ENCODE assay signal across 30 cellular contexts in genomic region chr12:130709151-130710000, GRCh38. TPM values are rescaled to one million over a fixed set of nuclear protein-coding genes. Genes with fewer than 3 reads are reported as not detected.
"Had no signal": no experiment of that assay in that cellular context is flagged by ENCODE, and none has a peak within 500 bp of the region (broad histone marks: within the 10 kb centered on the region; RNA-seq: fewer than 3 reads in every experiment).

No MANE protein-coding gene starts in this region.

- H3K27ac Mint-ChIP-seq: activated CD4-positive, alpha-beta memory T cell treated with anti-CD3 and anti-CD28 coated beads, Interleukin-2, amount 10 ng/mL, durations not matched to agents 7 days and 5 days; activated CD4-positive, alpha-beta T cell treated with anti-CD3 and anti-CD28 coated beads, Interleukin-2, amount 10 ng/mL, durations not matched to agents 7 days and 5 days; activated naive CD8-positive, alpha-beta T cell; activated T-helper 2 cell treated with anti-CD3 and anti-CD28 coated beads, Interferon-gamma antibody, Interleukin-2, Interleukin-4, amounts not matched to agents 10 μg/mL and 5 μg/mL and 100 μg/mL, durations not matched to agents 14 hours and 24 hours and 36 hours; natural killer cell; neural progenitor cell; WTC11 had no signal

- H3K9ac ChIP-seq: neural progenitor cell had no signal

- H3K4me3 Mint-ChIP-seq: activated CD4-positive, alpha-beta memory T cell treated with anti-CD3 and anti-CD28 coated beads, Interleukin-2, amount 10 ng/mL, durations not matched to agents 7 days and 5 days; activated CD4-positive, alpha-beta T cell treated with anti-CD3 and anti-CD28 coated beads, Interleukin-2, amount 10 ng/mL, durations not matched to agents 7 days and 5 days; activated naive CD8-positive, alpha-beta T cell; natural killer cell; neural progenitor cell; WTC11 had no signal

- H3K4me1 Mint-ChIP-seq: activated CD4-positive, alpha-beta memory T cell treated with anti-CD3 and anti-CD28 coated beads, Interleukin-2, amount 10 ng/mL, durations not matched to agents 7 days and 5 days; activated CD4-positive, alpha-beta T cell treated with anti-CD3 and anti-CD28 coated beads, Interleukin-2, amount 10 ng/mL, durations not matched to agents 7 days and 5 days; natural killer cell had no signal

- H3K4me2 ChIP-seq: hepatocyte, neural progenitor cell had no signal

- H3K9me3 Mint-ChIP-seq: activated CD4-positive, alpha-beta memory T cell treated with anti-CD3 and anti-CD28 coated beads, Interleukin-2, amount 10 ng/mL, durations not matched to agents 7 days and 5 days; activated CD4-positive, alpha-beta T cell treated with anti-CD3 and anti-CD28 coated beads, Interleukin-2, amount 10 ng/mL, durations not matched to agents 7 days and 5 days; activated T-helper 2 cell treated with anti-CD3 and anti-CD28 coated beads, Interferon-gamma antibody, Interleukin-2, Interleukin-4, amounts not matched to agents 10 μg/mL and 5 μg/mL and 100 μg/mL, durations not matched to agents 14 hours and 24 hours and 36 hours; natural killer cell; neural progenitor cell; WTC11 had no signal

- H3K36me3 ChIP-seq: colonic mucosa, gastroesophageal sphincter, neural progenitor cell, thyroid gland, upper lobe of right lung had no signal

- H3K27ac ChIP-seq: body of pancreas, colonic mucosa, gastroesophageal sphincter, hepatocyte, neural progenitor cell, thyroid gland, upper lobe of right lung had no signal

- H3K4me1 ChIP-seq: colonic mucosa had no signal

- DNase-seq: activated CD4-positive, alpha-beta memory T cell treated with anti-CD3 and anti-CD28 coated beads, Interleukin-2, amount 10 ng/mL, durations not matched to agents 7 days and 5 days; activated CD4-positive, alpha-beta T cell treated with anti-CD3 and anti-CD28 coated beads for 1 hour; activated CD4-positive, alpha-beta T cell treated with anti-CD3 and anti-CD28 coated beads, Interleukin-2, amount 10 ng/mL, durations not matched to agents 7 days and 5 days; activated naive CD4-positive, alpha-beta T cell treated with Interleukin-2 at 50 U/mL for 16 hours; activated T-cell treated with anti-CD3 and anti-CD28 coated beads, Interleukin-2, amount 50 U/mL, for 48 hours; body of pancreas; colonic mucosa; effector memory CD4-positive, alpha-beta T cell; left cardiac atrium; left ventricle myocardium superior; mammary epithelial cell; midbrain; natural killer cell; retina; stimulated activated CD4-positive, alpha-beta T cell treated with anti-CD3 and anti-CD28 coated beads, Interleukin-15, amount 100 ng/mL, for 24 hours; stimulated activated CD4-positive, alpha-beta T cell treated with anti-CD3 and anti-CD28 coated beads, Interleukin-2, amount 100 ng/mL, for 24 hours; stimulated activated naive CD4-positive, alpha-beta T cell treated with Interleukin-2 at 50 U/mL for 16 hours; substantia nigra; T-helper 2 cell; thyroid gland; upper lobe of right lung had no signal

- H3K36me3 Mint-ChIP-seq: activated naive CD8-positive, alpha-beta T cell; natural killer cell; neural progenitor cell; WTC11 had no signal

- ATAC-seq: body of pancreas, gastroesophageal sphincter, left cardiac atrium, left ventricle myocardium superior, natural killer cell, upper lobe of right lung, WTC11 had no signal

- H3K27me3 ChIP-seq: body of pancreas, thyroid gland had no signal

- H3K4me3 ChIP-seq: body of pancreas, colonic mucosa, dorsolateral prefrontal cortex, gastroesophageal sphincter, hepatocyte, neural progenitor cell, thyroid gland, upper lobe of right lung had no signal

- H3K9me3 ChIP-seq: body of pancreas, colonic mucosa, gastroesophageal sphincter, thyroid gland, upper lobe of right lung had no signal

RNA-seq across cellular contexts. Expression of gene RIMBP2, which starts 6.7 kb away (rescaled TPM):
- total RNA-seq: activated CD4-positive, alpha-beta memory T cell treated with anti-CD3 and anti-CD28 coated beads, Interleukin-2, amount 10 ng/mL, durations not matched to agents 7 days and 5 days; activated CD4-positive, alpha-beta T cell treated with anti-CD3 and anti-CD28 coated beads, Interleukin-2, amount 10 ng/mL, durations not matched to agents 7 days and 5 days; activated T-helper 2 cell treated with anti-CD3 and anti-CD28 coated beads, Interferon-gamma antibody, Interleukin-2, Interleukin-4, amounts not matched to agents 10 μg/mL and 5 μg/mL and 100 μg/mL, durations not matched to agents 14 hours and 24 hours and 36 hours; endothelial cell of umbilical vein; fibroblast of villous mesenchyme; mammary epithelial cell; natural killer cell had no signal
